Comparison of ENCODE assay signal across 28 cellular contexts in the genomic region with DNA sequence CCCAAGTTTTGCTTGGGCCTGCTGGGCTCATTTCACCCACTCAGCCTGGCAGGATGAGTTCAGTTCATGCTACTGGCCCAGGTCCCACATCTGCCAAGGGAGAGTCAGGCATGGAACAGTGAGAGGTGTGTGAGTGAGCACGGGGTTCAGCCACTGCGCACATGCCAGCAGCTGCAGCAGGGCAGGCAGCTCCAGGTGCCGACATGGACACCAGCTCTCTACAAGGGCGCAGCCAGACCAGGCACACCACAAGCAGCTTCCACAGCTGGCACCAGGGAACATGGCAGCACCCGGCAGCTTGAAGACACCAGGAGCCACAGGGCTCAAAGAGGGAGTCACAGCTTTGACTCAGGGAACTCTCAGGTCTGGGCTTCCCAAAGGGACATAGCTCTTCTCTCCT.
"Had no signal": no experiment of that assay in that cellular context is flagged by ENCODE, and none has a peak within 500 bp of the region (broad histone marks: within the 10 kb centered on the region; RNA-seq: fewer than 3 reads in every experiment).

No MANE protein-coding gene starts in this region.

- H3K4me3 ChIP-seq: lung, right atrium auricular region, skin epidermis, stomach, testis, thyroid gland, transverse colon, uterus had no signal

- H3K9ac ChIP-seq: parathyroid adenoma had no signal

- DNase-seq: hypothalamus; islet precursor cell; kidney glomerular epithelial cell; left cardiac atrium; naive thymus-derived CD8-positive, alpha-beta T cell; occipital lobe; stimulated activated CD4-positive, alpha-beta T cell treated with anti-CD3 and anti-CD28 coated beads, Interleukin-12 subunit alpha, Interleukin-12 subunit beta, amount 100 ng/mL, for 4 hours; stimulated activated CD4-positive, alpha-beta T cell treated with anti-CD3 and anti-CD28 coated beads, Interleukin-15, amount 100 ng/mL, for 24 hours; stimulated activated CD4-positive, alpha-beta T cell treated with anti-CD3 and anti-CD28 coated beads, Interleukin-2, amount 100 ng/mL, for 24 hours; stimulated activated CD4-positive, alpha-beta T cell treated with anti-CD3 and anti-CD28 coated beads, Interleukin-4, amount 100 ng/mL, for 1 hour; stimulated activated naive B cell treated with anti-CD40 and anti-IgM and Interleukin-4, amounts not matched to agents 10 μg/mL and 1 μg/mL and 100 μg/mL, for 72 hours; stimulated activated naive CD8-positive, alpha-beta T cell treated with anti-CD3 and anti-CD28 coated beads, Interleukin-15, Interleukin-2, amounts not matched to agents 100 U/mL and 50 U/mL, for 24 hours; stomach; testis; thyroid gland; transverse colon; uterus had no signal

- H2AFZ ChIP-seq: parathyroid adenoma had no signal

- H3K27me3 Mint-ChIP-seq: memory B cell; naive thymus-derived CD8-positive, alpha-beta T cell; progenitor cell of endocrine pancreas; stimulated activated naive B cell treated with anti-CD40 and anti-IgM and Interleukin-4, amounts not matched to agents 10 μg/mL and 1 μg/mL and 100 μg/mL, for 72 hours had no signal

- H3K36me3 ChIP-seq: neutrophil, right atrium auricular region, stomach, thyroid gland, transverse colon, uterus had no signal

- ATAC-seq: left lobe of liver; naive thymus-derived CD8-positive, alpha-beta T cell; sciatic nerve; stimulated activated naive B cell treated with anti-CD40 and anti-IgM and Interleukin-4, amounts not matched to agents 10 μg/mL and 1 μg/mL and 100 μg/mL, for 72 hours; stimulated activated naive CD8-positive, alpha-beta T cell treated with anti-CD3 and anti-CD28 coated beads, Interleukin-15, Interleukin-2, amounts not matched to agents 100 U/mL and 50 U/mL, for 24 hours had no signal

- H3K9me3 ChIP-seq: neutrophil, right atrium auricular region, testis, thyroid gland, transverse colon, uterus had no signal

- H3K27ac ChIP-seq: neutrophil, parathyroid adenoma, right atrium auricular region, skin epidermis, stomach, testis, thyroid gland, transverse colon, uterus had no signal

- H3K27ac Mint-ChIP-seq: memory B cell; naive thymus-derived CD8-positive, alpha-beta T cell; nephron; progenitor cell of endocrine pancreas; stimulated activated naive B cell treated with anti-CD40 and anti-IgM and Interleukin-4, amounts not matched to agents 10 μg/mL and 1 μg/mL and 100 μg/mL, for 72 hours had no signal

- H3K27me3 ChIP-seq: neutrophil, right atrium auricular region, stomach, testis, thyroid gland, transverse colon, uterus had no signal

- H3K4me1 Mint-ChIP-seq: memory B cell; naive thymus-derived CD8-positive, alpha-beta T cell; nephron; neural crest cell; stimulated activated naive B cell treated with anti-CD40 and anti-IgM and Interleukin-4, amounts not matched to agents 10 μg/mL and 1 μg/mL and 100 μg/mL, for 72 hours had no signal

- H3K4me3 Mint-ChIP-seq: memory B cell; naive thymus-derived CD8-positive, alpha-beta T cell; nephron; neural crest cell; stimulated activated naive B cell treated with anti-CD40 and anti-IgM and Interleukin-4, amounts not matched to agents 10 μg/mL and 1 μg/mL and 100 μg/mL, for 72 hours had no signal

- H3K4me1 ChIP-seq: parathyroid adenoma, right atrium auricular region, stomach, testis, thyroid gland, transverse colon, uterus had no signal

- H3K36me3 Mint-ChIP-seq: memory B cell; naive thymus-derived CD8-positive, alpha-beta T cell; stimulated activated naive B cell treated with anti-CD40 and anti-IgM and Interleukin-4, amounts not matched to agents 10 μg/mL and 1 μg/mL and 100 μg/mL, for 72 hours had no signal
